Comparison of ENCODE assay signal across 12 cellular contexts in genomic region chr14:64788706-64789105, GRCh38.
DNase-seq lines count a peak whose midpoint lies in the region; ATAC-seq, FAIRE-seq and TF ChIP-seq lines count a peak whose summit lies in the region.
"Had no signal": no experiment of that assay in that cellular context is flagged by ENCODE, and none has a peak within 500 bp of the region (broad histone marks: within the 10 kb centered on the region; RNA-seq: fewer than 3 reads in every experiment).

No MANE protein-coding gene starts in this region.

- H3K4me3 ChIP-seq in GM23248 (no peak overlapping the region), endothelial cell of umbilical vein (replicated peaks in 1 of 3; ENCODE audit: insufficient read depth in 1 of 3, low read depth in 1 of 3, low read length in 3 of 3) (no peak overlapping the region)
- H3K4me3 ChIP-seq: GM12878 had no signal

- H4K20me1 ChIP-seq in GM23248 (ENCODE audit: insufficient read depth) (no peaks in the 10 kb centered on the region), endothelial cell of umbilical vein (replicated peaks; ENCODE audit: control insufficient read depth, extremely low read depth, insufficient read depth, low read length) (no peaks in the 10 kb centered on the region)

- dilution Hi-C loops in endothelial cell of umbilical vein (cut with MboI; ENCODE audit: extremely low pct_ligation_motif_present, low sequenced_read_pairs) = no loop called here

- 0 to 12% methylated on average over 1 of the region's 1 CpG for WGBS in GM23248 (ENCODE audit: low coverage in 1 of 2, low lambda C conversion rate in 2 of 2, missing lambda C conversion rate in 2 of 2), 2 experiments

- intact Hi-C loops in endothelial cell of umbilical vein (cut with micrococcal nuclease) = no loop called here

- peak; percentile 89 for FAIRE-seq in endothelial cell of umbilical vein (lab: Jason Lieb, UNC)
- FAIRE-seq: GM12878 had no signal

- in situ Hi-C loops in GM23248 (cut with MboI) = no loop called here

- H3K27ac ChIP-seq in GM23248 = no peak overlapping the region
- H3K27ac ChIP-seq in endothelial cell of umbilical vein (ENCODE audit: insufficient read depth, low read depth, low read length) = no peak overlapping the region

- H3K9me3 ChIP-seq in GM23248 (ENCODE audit: low read depth) = no peaks in the 10 kb centered on the region
- no peaks in the 10 kb centered on the region for H3K9me3 ChIP-seq in endothelial cell of umbilical vein (replicated peaks; ENCODE audit: control insufficient read depth, insufficient read depth, low read length)

- H3K4me1 ChIP-seq in GM23248 (ENCODE audit: insufficient read depth) (peaks cover 3% of the 10 kb centered on the region; the same call in 1 of the 2 replicates), endothelial cell of umbilical vein (ENCODE audit: control insufficient read depth, extremely low read depth, insufficient read depth, low read length) (peaks cover 13% of the 10 kb centered on the region)

- no peaks in the 10 kb centered on the region for H3K9me1 ChIP-seq in endothelial cell of umbilical vein (replicated peaks; ENCODE audit: control insufficient read depth, extremely low read depth, insufficient read depth, low read length)

- CTCF ChIA-PET in endothelial cell of umbilical vein (lab: Charles Lee) = interaction anchor here (0.8 to 1.5 kb wide), 3 partner anchors 11 to 38 kb away, joined by 3 to 4 read pairs (median 4); no protein-coding TSS in a partner anchor

- H3K9me2 ChIP-seq in GM23248 (ENCODE audit: insufficient read depth) = no peaks in the 10 kb centered on the region

- H3K36me3 ChIP-seq in GM23248 (ENCODE audit: low read depth) (no peaks in the 10 kb centered on the region), endothelial cell of umbilical vein (ENCODE audit: control insufficient read depth in 2 of 2, extremely low read depth in 1 of 2, insufficient read depth in 2 of 2, low read length in 2 of 2) (no peaks in the 10 kb centered on the region)

- no peak overlapping the region for H2AFZ ChIP-seq in GM23248
- no peak overlapping the region for H2AFZ ChIP-seq in endothelial cell of umbilical vein (ENCODE audit: low read depth, low read length)

- no peaks in the 10 kb centered on the region for H3F3A ChIP-seq in GM23248 (ENCODE audit: insufficient read depth)

- POLR2A ChIA-PET in endothelial cell of umbilical vein (lab: Charles Lee) = no interaction called here

- no peaks in the 10 kb centered on the region for H3K79me2 ChIP-seq in GM23248 (ENCODE audit: insufficient read depth)
- no peaks in the 10 kb centered on the region for H3K79me2 ChIP-seq in endothelial cell of umbilical vein (ENCODE audit: control insufficient read depth, insufficient read depth, low read length)

- H3K27me3 ChIP-seq in GM23248 (replicated peaks; ENCODE audit: insufficient read depth) (no peaks in the 10 kb centered on the region), endothelial cell of umbilical vein (ENCODE audit: control insufficient read depth in 2 of 2, insufficient read depth in 2 of 2, low read length in 2 of 2) (no peaks in the 10 kb centered on the region)

- H3K4me2 ChIP-seq in GM23248 (ENCODE audit: unreplicated experiment) (no peak overlapping the region), endothelial cell of umbilical vein (ENCODE audit: insufficient read depth, low read length) (no peak overlapping the region)

- TF ChIP-seq CTCF in endothelial cell of umbilical vein (IDR thresholded peaks at IDR 0.05; ENCODE audit: extremely low read depth in 1 of 2, insufficient read depth in 1 of 2, low read depth in 1 of 2, low read length in 2 of 2) = no peak

- TF ChIP-seq POLR2A in endothelial cell of umbilical vein (IDR thresholded peaks at IDR 0.05; ENCODE audit: low read depth, low read length) = no peak

- DNase-seq in GM23248 (peak; percentile 94), NCI-H446 (lab: John Stamatoyannopoulos, UW) (peak; percentile 47 to 81), endothelial cell of umbilical vein (ENCODE audit: low read depth, low spot score) (peak; percentile 75), renal cortical epithelial cell (ENCODE audit: low read depth) (peak; percentile 91), NCI-H345 treated with DMSO at 0.1 percent for 48 hours (lab: John Stamatoyannopoulos, UW; ENCODE audit: unreplicated experiment) (no peak), NCI-H1092 (lab: John Stamatoyannopoulos, UW) (no peak)
- no peak for DNase-seq in stimulated activated CD4-positive, alpha-beta T cell treated with anti-CD3 and anti-CD28 coated beads, Interleukin-1b, Interleukin-23, amount 100 ng/mL, for 48 hours
- DNase-seq: activated naive CD4-positive, alpha-beta T cell; head of caudate nucleus; NCI-H748 treated with DMSO at 0.1 percent for 48 hours had no signal

- ATAC-seq in HG02571 (IDR thresholded peaks at IDR 0.05; ENCODE audit: unreplicated experiment) = no peak
- ATAC-seq: GM12878 had no signal

- H3K9ac ChIP-seq in GM23248 = no peak overlapping the region
- no peak overlapping the region for H3K9ac ChIP-seq in endothelial cell of umbilical vein (replicated peaks; ENCODE audit: extremely low read depth, insufficient read depth, low read length)

- no TSS peak for BruUV-seq in endothelial cell of umbilical vein (replicated peaks; lab: Mats Ljungman, UMichigan)

TF ChIP-seq in endothelial cell of umbilical vein, 7 proteins besides CTCF, POLR2A, EP300 and RAD21:
- TF ChIP-seq JUN (IDR thresholded peaks at IDR 0.05; ENCODE audit: borderline replicate concordance, insufficient read depth, insufficient read length, low read depth) (peak; percentile 56), MAX (IDR thresholded peaks at IDR 0.05; ENCODE audit: insufficient read depth, insufficient read length) (no peak), FOS (IDR thresholded peaks at IDR 0.05; ENCODE audit: borderline replicate concordance, insufficient read depth, low read length) (peak; percentile 36)
TF ChIP-seq in endothelial cell of umbilical vein: peak in this region for 2.

Comparison
In these comparisons a context has a peak if more than half of its experiments do, and no peak if none do; other contexts are left out.
1. DNase-seq: peak in GM23248 (single experiment), NCI-H446 (2 of 2), endothelial cell of umbilical vein (single experiment) and renal cortical epithelial cell (single experiment); none in NCI-H345 treated with DMSO at 0.1 percent for 48 hours (single experiment), stimulated activated CD4-positive, alpha-beta T cell treated with anti-CD3 and anti-CD28 coated beads, Interleukin-1b, Interleukin-23, amount 100 ng/mL, for 48 hours (single experiment) and NCI-H1092 (single experiment).